In genomic region chr2:240728827-240729226, GRCh38 we compare ENCODE assay signal across 20 cellular contexts. TPM values are rescaled to one million over a fixed set of nuclear protein-coding genes. Genes with fewer than 3 reads are reported as not detected.
DNase-seq lines count a peak whose midpoint lies in the region; ATAC-seq, FAIRE-seq and TF ChIP-seq lines count a peak whose summit lies in the region.
"Had no signal": no experiment of that assay in that cellular context is flagged by ENCODE, and none has a peak within 500 bp of the region (broad histone marks: within the 10 kb centered on the region; RNA-seq: fewer than 3 reads in every experiment).

No MANE protein-coding gene starts in this region.

- H3K14ac ChIP-seq in H1 (ENCODE audit: insufficient read length) (no peak overlapping the region), mesenchymal stem cell (ENCODE audit: low read length in 2 of 2) (no peak overlapping the region)

- H2AK5ac ChIP-seq in H1 (ENCODE audit: low read depth, low read length) (no peak overlapping the region), mesenchymal stem cell (ENCODE audit: low read length, severe bottlenecking) (no peak overlapping the region)

- H3K27me3 ChIP-seq in GM23248 (replicated peaks; ENCODE audit: insufficient read depth) (peaks cover 8% of the 10 kb centered on the region; the same call in 1 of the 2 replicates), H1 (replicated peaks in 1 of 4; ENCODE audit: control insufficient read depth in 3 of 4, extremely low read depth in 1 of 4, insufficient read depth in 3 of 4, low read length in 3 of 4) (no peaks in the 10 kb centered on the region), mesenchymal stem cell (ENCODE audit: control insufficient read depth in 1 of 2, insufficient read depth in 1 of 2, low read length in 2 of 2) (peaks cover 25 to 73% of the 10 kb centered on the region in 2 experiments), neural progenitor cell (no peaks in the 10 kb centered on the region)
- H3K27me3 ChIP-seq in CD4-positive, alpha-beta T cell (ENCODE audit: control insufficient read depth, insufficient read depth, low read length) = no peaks in the 10 kb centered on the region
- H3K27me3 ChIP-seq: Peyer's patch had no signal

- H3K23ac ChIP-seq in H1 (ENCODE audit: insufficient read length) (no peak overlapping the region), mesenchymal stem cell (ENCODE audit: low read length in 2 of 2) (no peak overlapping the region)

- no peak overlapping the region for H4K5ac ChIP-seq in H1 (ENCODE audit: insufficient read length, low read depth, low read length)

- H3K4ac ChIP-seq in H1 (replicated peaks; ENCODE audit: insufficient read length, low read depth, low read length) = no peak overlapping the region
- H3K4ac ChIP-seq in mesenchymal stem cell (ENCODE audit: low read depth in 1 of 2, low read length in 2 of 2) = no peak overlapping the region

- H3K27ac ChIP-seq in GM23248 (no peak overlapping the region), H1 (ENCODE audit: low read depth, low read length) (no peak overlapping the region), mesenchymal stem cell (ENCODE audit: low read length, poor library complexity, severe bottlenecking) (no peak overlapping the region), neural progenitor cell (no peak overlapping the region)
- no peak overlapping the region for H3K27ac ChIP-seq in CD4-positive, alpha-beta T cell (ENCODE audit: low read depth, low read length)
- H3K27ac ChIP-seq: Peyer's patch had no signal

- H4K91ac ChIP-seq in H1 (replicated peaks; ENCODE audit: insufficient read length, low read length) = no peak overlapping the region
- H4K91ac ChIP-seq in mesenchymal stem cell (ENCODE audit: low read length) = no peak overlapping the region

- 33 to 39% methylated on average over 7 of the region's 7 CpGs for WGBS in GM23248 (ENCODE audit: low coverage in 1 of 2, low lambda C conversion rate in 2 of 2, missing lambda C conversion rate in 2 of 2), 2 experiments
- WGBS in H1 (ENCODE audit: extremely low coverage in 1 of 2, insufficient coverage in 1 of 2, insufficient read length in 1 of 2, insufficient replicate concordance in 2 of 2, low coverage in 1 of 2, low lambda C conversion rate in 2 of 2, missing lambda C conversion rate in 1 of 2), 2 experiments = 83% methylated on average over 7 of the region's 7 CpGs; no CpG with 5 or more reads in 1 of the 2 experiments
- 26% methylated on average over 7 of the region's 7 CpGs for WGBS in mesenchymal stem cell

- DNase-seq in GM23248 = peak; percentile 46
- DNase-seq in H1 (ENCODE audit: low read depth in 1 of 2, low spot score in 2 of 2) = no peak
- peak; percentile 15 for DNase-seq in mesenchymal stem cell
- DNase-seq in activated T-cell treated with anti-CD3 and anti-CD28 coated beads for 4 hours = no peak
- DNase-seq in activated T-cell treated with anti-CD3 and anti-CD28 coated beads, Interleukin-2, amount 50 U/mL, for 4 hours = no peak
- DNase-seq in neural progenitor cell (ENCODE audit: low spot score) = no peak
- no peak for DNase-seq in CD4-positive, alpha-beta T cell
- DNase-seq: DMS 273 treated with DMSO at 0.1 percent for 48 hours, DND-41, GDM1, HCEC 1CT, KBM-7, NCI-H1105 treated with DMSO at 0.1 percent for 48 hours, NCI-H1694, NCI-H2081 treated with DMSO at 0.1 percent for 48 hours, Peyer's patch, Right ventricle myocardium superior had no signal

- TF ChIP-seq POLR2A in H1 (IDR thresholded peaks at IDR 0.05; ENCODE audit: control extremely low read depth in 1 of 2, low read depth in 2 of 2, low read length in 2 of 2) = no peak

- no peak for TF ChIP-seq RAD21 in H1 (IDR thresholded peaks at IDR 0.05 in 1 of 2, conservative IDR thresholded peaks at IDR 0.05 in 1 of 2; ENCODE audit: low read depth in 2 of 2, low read length in 2 of 2)

- H2AFZ ChIP-seq in GM23248 (no peak overlapping the region), H1 (ENCODE audit: low read length) (no peak overlapping the region), mesenchymal stem cell (ENCODE audit: low read depth, low read length) (no peak overlapping the region), neural progenitor cell (replicated peaks) (no peak overlapping the region)

- no peaks in the 10 kb centered on the region for H3K36me3 Mint-ChIP-seq in activated T-cell treated with anti-CD3 and anti-CD28 coated beads, Interleukin-2, amount 50 U/mL, for 4 hours (ENCODE audit: insufficient read depth)
- no peaks in the 10 kb centered on the region for H3K36me3 Mint-ChIP-seq in neural progenitor cell
- no peaks in the 10 kb centered on the region for H3K36me3 Mint-ChIP-seq in CD4-positive, alpha-beta T cell (ENCODE audit: low read depth)
- H3K36me3 Mint-ChIP-seq: CD14-positive monocyte had no signal

- peak; percentile 14; the same call in 2 of the 3 replicates for ATAC-seq in SK-N-SH treated with all-trans-retinoic acid at 6 μM for 48 hours
- no peak for ATAC-seq in activated T-cell treated with anti-CD3 and anti-CD28 coated beads, Interleukin-2, amount 50 U/mL, for 4 hours
- no peak for ATAC-seq in CD4-positive, alpha-beta T cell (ENCODE audit: poor library complexity)

- H2BK15ac ChIP-seq in H1 (ENCODE audit: low read length) = no peak overlapping the region
- no peak overlapping the region for H2BK15ac ChIP-seq in mesenchymal stem cell (ENCODE audit: low read depth, poor library complexity, severe bottlenecking)

- H3F3A ChIP-seq in GM23248 (ENCODE audit: insufficient read depth) = no peaks in the 10 kb centered on the region
- H3F3A ChIP-seq in neural progenitor cell (ENCODE audit: low read depth) = no peaks in the 10 kb centered on the region

- H3K4me3 Mint-ChIP-seq in activated T-cell treated with anti-CD3 and anti-CD28 coated beads, Interleukin-2, amount 50 U/mL, for 4 hours = no peak overlapping the region
- H3K4me3 Mint-ChIP-seq in neural progenitor cell = no peak overlapping the region
- no peak overlapping the region for H3K4me3 Mint-ChIP-seq in CD4-positive, alpha-beta T cell
- H3K4me3 Mint-ChIP-seq: CD14-positive monocyte had no signal

- TF ChIP-seq EP300 in H1 (IDR thresholded peaks at IDR 0.05; ENCODE audit: borderline replicate concordance in 1 of 2, low read depth in 2 of 2, low read length in 2 of 2) = no peak

- no peak overlapping the region for H3K4me3 ChIP-seq in GM23248
- no peak overlapping the region for H3K4me3 ChIP-seq in H1 (ENCODE audit: extremely low read depth in 1 of 4, insufficient read depth in 2 of 4, low read depth in 3 of 4, low read length in 4 of 4)
- no peak overlapping the region for H3K4me3 ChIP-seq in mesenchymal stem cell (ENCODE audit: insufficient read depth in 1 of 2, low read depth in 1 of 2, low read length in 2 of 2)
- H3K4me3 ChIP-seq in neural progenitor cell = no peak overlapping the region
- H3K4me3 ChIP-seq: Peyer's patch had no signal

- H3K9me3 ChIP-seq in GM23248 (ENCODE audit: low read depth) (no peaks in the 10 kb centered on the region), H1 (ENCODE audit: insufficient read depth in 2 of 2, low read depth in 1 of 2, low read length in 1 of 2) (no peaks in the 10 kb centered on the region), mesenchymal stem cell (ENCODE audit: control insufficient read depth, low read length) (no peaks in the 10 kb centered on the region), neural progenitor cell (ENCODE audit: low read depth) (no peaks in the 10 kb centered on the region)
- no peaks in the 10 kb centered on the region for H3K9me3 ChIP-seq in CD4-positive, alpha-beta T cell (ENCODE audit: control insufficient read depth, low read length)
- H3K9me3 ChIP-seq: Peyer's patch had no signal

- H2BK12ac ChIP-seq in H1 (ENCODE audit: low read depth, low read length) = no peak overlapping the region
- no peak overlapping the region for H2BK12ac ChIP-seq in mesenchymal stem cell (ENCODE audit: low read length in 2 of 2)

- CTCF ChIA-PET in H1 (lab: Charles Lee; ENCODE audit: partially characterized antibody) = interaction anchor here (1.2 kb wide), 1 partner anchor 54 kb away, joined by 5 read pairs; no protein-coding TSS in a partner anchor
- CTCF ChIA-PET in CD4-positive, alpha-beta T cell (lab: Charles Lee) = no interaction called here

- H3K79me2 ChIP-seq in GM23248 (ENCODE audit: insufficient read depth) (no peaks in the 10 kb centered on the region), H1 (ENCODE audit: control insufficient read depth in 1 of 2, insufficient read depth in 2 of 2, low read length in 2 of 2) (no peaks in the 10 kb centered on the region), neural progenitor cell (ENCODE audit: low read depth) (no peaks in the 10 kb centered on the region)

- no peak overlapping the region for H2BK20ac ChIP-seq in H1 (ENCODE audit: low read length)

- peaks cover 4% of the 10 kb centered on the region; the same call in 1 of the 2 replicates for H3K23me2 ChIP-seq in H1 (ENCODE audit: low read depth, low read length)

- H2BK120ac ChIP-seq in H1 (replicated peaks; ENCODE audit: low read depth, low read length) (no peak overlapping the region), mesenchymal stem cell (ENCODE audit: low read depth, low read length) (no peak overlapping the region)

- no peaks in the 10 kb centered on the region; the same call in 1 of the 2 replicates for H3K79me1 ChIP-seq in H1 (ENCODE audit: low read depth, low read length)
- H3K79me1 ChIP-seq in mesenchymal stem cell (replicated peaks; ENCODE audit: low read length, poor library complexity, severe bottlenecking) = no peaks in the 10 kb centered on the region

- H4K8ac ChIP-seq in H1 (ENCODE audit: extremely low read depth, insufficient read depth, low read length) (no peak overlapping the region), mesenchymal stem cell (ENCODE audit: low read length) (no peak overlapping the region)

- no peak overlapping the region for H3K56ac ChIP-seq in H1 (replicated peaks; ENCODE audit: insufficient read length, low read depth, low read length)

- no peaks in the 10 kb centered on the region for H3K9me2 ChIP-seq in GM23248 (ENCODE audit: insufficient read depth)

- H3K4me2 ChIP-seq in GM23248 (ENCODE audit: unreplicated experiment) = no peak overlapping the region
- no peak overlapping the region for H3K4me2 ChIP-seq in H1 (ENCODE audit: insufficient read depth in 1 of 2, low read depth in 2 of 2, low read length in 2 of 2)
- H3K4me2 ChIP-seq in mesenchymal stem cell (ENCODE audit: low read length, poor library complexity, severe bottlenecking) = no peak overlapping the region
- no peak overlapping the region for H3K4me2 ChIP-seq in neural progenitor cell

- H3K9me3 Mint-ChIP-seq in activated T-cell treated with anti-CD3 and anti-CD28 coated beads, Interleukin-2, amount 50 U/mL, for 4 hours = no peaks in the 10 kb centered on the region
- H3K9me3 Mint-ChIP-seq in neural progenitor cell = no peaks in the 10 kb centered on the region
- no peaks in the 10 kb centered on the region for H3K9me3 Mint-ChIP-seq in CD4-positive, alpha-beta T cell

- H3K4me1 Mint-ChIP-seq in activated T-cell treated with anti-CD3 and anti-CD28 coated beads, Interleukin-2, amount 50 U/mL, for 4 hours (ENCODE audit: low read depth) = no peaks in the 10 kb centered on the region
- peaks cover 3% of the 10 kb centered on the region for H3K4me1 Mint-ChIP-seq in neural progenitor cell
- no peaks in the 10 kb centered on the region for H3K4me1 Mint-ChIP-seq in CD4-positive, alpha-beta T cell (ENCODE audit: low read depth)
- H3K4me1 Mint-ChIP-seq: CD14-positive monocyte had no signal

- H2BK5ac ChIP-seq in H1 (ENCODE audit: low read depth, low read length) (no peak overlapping the region; the same call in 1 of the 2 replicates), mesenchymal stem cell (ENCODE audit: low read depth, low read length, poor library complexity, severe bottlenecking) (no peak overlapping the region)

- H3K9ac ChIP-seq in GM23248 = no peak overlapping the region
- no peak overlapping the region for H3K9ac ChIP-seq in H1 (replicated peaks in 1 of 4; ENCODE audit: extremely low read depth in 1 of 4, low read depth in 3 of 4, low read length in 3 of 4)
- no peak overlapping the region for H3K9ac ChIP-seq in mesenchymal stem cell (ENCODE audit: low read length)
- no peak overlapping the region for H3K9ac ChIP-seq in neural progenitor cell

- no peaks in the 10 kb centered on the region for H4K20me1 ChIP-seq in GM23248 (ENCODE audit: insufficient read depth)
- H4K20me1 ChIP-seq in H1 (replicated peaks in 1 of 2; ENCODE audit: control insufficient read depth in 1 of 2, insufficient read depth in 2 of 2, low read length in 2 of 2) = peaks cover 2 to 9% of the 10 kb centered on the region in 2 experiments
- H4K20me1 ChIP-seq in neural progenitor cell (ENCODE audit: low read depth) = no peaks in the 10 kb centered on the region

- FAIRE-seq in H1 (lab: Jason Lieb, UNC) = no peak

- no peak overlapping the region for H3K18ac ChIP-seq in H1 (ENCODE audit: extremely low read depth, low read length)
- H3K18ac ChIP-seq in mesenchymal stem cell (ENCODE audit: low read depth in 1 of 2, low read length in 2 of 2) = no peak overlapping the region

- in situ Hi-C loops in GM23248 (cut with MboI) = no loop called here

- no peak overlapping the region for H3K27ac Mint-ChIP-seq in neural progenitor cell
- H3K27ac Mint-ChIP-seq in CD4-positive, alpha-beta T cell = no peak overlapping the region

- POLR2A ChIA-PET in H1 (lab: Charles Lee; ENCODE audit: partially characterized antibody) = interaction anchor here (0.6 to 3.9 kb wide), 8 partner anchors 13 to 142 kb away, joined by 3 to 19 read pairs (median 4); partner anchors contain the start of gene CAPN10
- POLR2A ChIA-PET in CD4-positive, alpha-beta T cell (lab: Charles Lee) = no interaction called here

- intact Hi-C loops in CD4-positive, alpha-beta T cell (cut with DNase I, micrococcal nuclease) = no loop called here

- TF ChIP-seq CTCF in H1 (IDR thresholded peaks at IDR 0.05; ENCODE audit: control extremely low read depth in 1 of 3, insufficient read depth in 1 of 3, low read depth in 1 of 3, low read length in 3 of 3) (no peak), neural progenitor cell (IDR thresholded peaks at IDR 0.05) (no peak)
- TF ChIP-seq CTCF in CD4-positive, alpha-beta T cell (IDR thresholded peaks at IDR 0.05) = no peak

- H3K4me1 ChIP-seq in GM23248 (ENCODE audit: insufficient read depth) = no peaks in the 10 kb centered on the region
- H3K4me1 ChIP-seq in H1 (replicated peaks in 1 of 4; ENCODE audit: control insufficient read depth in 3 of 4, insufficient read depth in 4 of 4, low read length in 3 of 4) = no peaks in the 10 kb centered on the region; a peak in 1 of 7 replicates
- H3K4me1 ChIP-seq in mesenchymal stem cell (ENCODE audit: control insufficient read depth, insufficient read depth, low read depth, low read length) = peaks cover 5% of the 10 kb centered on the region
- no peaks in the 10 kb centered on the region for H3K4me1 ChIP-seq in neural progenitor cell
- H3K4me1 ChIP-seq: Peyer's patch had no signal

- H3K27me3 Mint-ChIP-seq in activated T-cell treated with anti-CD3 and anti-CD28 coated beads, Interleukin-2, amount 50 U/mL, for 4 hours (ENCODE audit: low read depth) = peaks cover 3% of the 10 kb centered on the region
- peaks cover 4% of the 10 kb centered on the region for H3K27me3 Mint-ChIP-seq in neural progenitor cell (ENCODE audit: insufficient read depth, low read depth)
- peaks cover 5% of the 10 kb centered on the region for H3K27me3 Mint-ChIP-seq in CD4-positive, alpha-beta T cell

- H3K36me3 ChIP-seq in GM23248 (ENCODE audit: low read depth) (no peaks in the 10 kb centered on the region), H1 (ENCODE audit: control insufficient read depth in 2 of 4, insufficient read depth in 4 of 4, low read length in 3 of 4) (peaks cover 7 to 50% (median 38%) of the 10 kb centered on the region in 4 experiments), mesenchymal stem cell (ENCODE audit: control insufficient read depth in 1 of 2, insufficient read depth in 2 of 2, low read depth in 1 of 2, low read length in 2 of 2) (no peaks in the 10 kb centered on the region), neural progenitor cell (no peaks in the 10 kb centered on the region)
- H3K36me3 ChIP-seq: Peyer's patch had no signal

RNA-seq across cellular contexts. Expression of gene AQP12A, which starts 37.2 kb away (rescaled TPM):
- not detected in 2 replicates for total RNA-seq in GM23248 (2014; rRNA removed; shearing (Covaris generic))
- polyA plus RNA-seq in GM23248 (2016; fragmentation: Nextera tagmentation; extraction: Ambion mirVana) = not detected in 2 replicates
- total RNA-seq in H1 (2021; fragmentation: NEBNext Ultra II Directional; extraction: Animal tissue kit (Norgen Biotek cat#: 25700)) = not detected in 2 replicates
- not detected in 2 replicates for polyA plus RNA-seq in H1 (2011; rRNA removed)
- polyA plus RNA-seq in H1 (2011; cell fraction: cytosol; rRNA removed) = not detected
- not detected for polyA plus RNA-seq in H1 (2011; cell fraction: nucleus; rRNA removed)
- polyA plus RNA-seq in H1 (2012, experiment 1 of 2) = not detected in 4 replicates
- not detected for polyA plus RNA-seq in H1 (2012, experiment 2 of 2)
- not detected for polyA plus RNA-seq in H1 (2013, experiment 1 of 2)
- not detected for polyA plus RNA-seq in H1 (2013, experiment 2 of 2)
- polyA minus RNA-seq in H1 (2011; rRNA and poly(A)+ RNA removed) = not detected in 2 replicates
- polyA minus RNA-seq in H1 (2011; cell fraction: cytosol; rRNA and poly(A)+ RNA removed) = not detected
- polyA minus RNA-seq in H1 (2011; cell fraction: nucleus; rRNA and poly(A)+ RNA removed) = not detected
- polyA plus RNA-seq in mesenchymal stem cell (2013, experiment 1 of 2) = not detected
- not detected for polyA plus RNA-seq in mesenchymal stem cell (2013, experiment 2 of 2)
- not detected for total RNA-seq in activated T-cell treated with anti-CD3 and anti-CD28 coated beads, Interleukin-2, amount 50 U/mL, for 4 hours
- not detected in 2 replicates for total RNA-seq in neural progenitor cell (ENCODE audit: low replicate concordance)
- total RNA-seq in CD4-positive, alpha-beta T cell = not detected
- total RNA-seq: NCI-H460, Right ventricle myocardium superior had no signal
- polyA plus RNA-seq: CD14-positive monocyte had no signal

RNA-seq across cellular contexts. Expression of gene AQP12B, which starts 46.1 kb away (rescaled TPM):
- not detected in 2 replicates for total RNA-seq in GM23248 (2014; rRNA removed; shearing (Covaris generic))
- not detected in 2 replicates for polyA plus RNA-seq in GM23248 (2016; fragmentation: Nextera tagmentation; extraction: Ambion mirVana)
- total RNA-seq in H1 (2021; fragmentation: NEBNext Ultra II Directional; extraction: Animal tissue kit (Norgen Biotek cat#: 25700)) = not detected in 2 replicates
- polyA plus RNA-seq in H1 (2011; rRNA removed) = not detected in 2 replicates
- polyA plus RNA-seq in H1 (2011; cell fraction: cytosol; rRNA removed) = not detected
- not detected for polyA plus RNA-seq in H1 (2011; cell fraction: nucleus; rRNA removed)
- not detected in 4 replicates for polyA plus RNA-seq in H1 (2012, experiment 1 of 2)
- not detected for polyA plus RNA-seq in H1 (2012, experiment 2 of 2)
- polyA plus RNA-seq in H1 (2013, experiment 1 of 2) = not detected
- not detected for polyA plus RNA-seq in H1 (2013, experiment 2 of 2)
- not detected in 2 replicates for polyA minus RNA-seq in H1 (2011; rRNA and poly(A)+ RNA removed)
- not detected for polyA minus RNA-seq in H1 (2011; cell fraction: cytosol; rRNA and poly(A)+ RNA removed)
- not detected for polyA minus RNA-seq in H1 (2011; cell fraction: nucleus; rRNA and poly(A)+ RNA removed)
- polyA plus RNA-seq in mesenchymal stem cell (2013, experiment 1 of 2) = not detected
- not detected for polyA plus RNA-seq in mesenchymal stem cell (2013, experiment 2 of 2)
- total RNA-seq in activated T-cell treated with anti-CD3 and anti-CD28 coated beads, Interleukin-2, amount 50 U/mL, for 4 hours = not detected
- not detected in 2 replicates for total RNA-seq in neural progenitor cell (ENCODE audit: low replicate concordance)
- total RNA-seq in CD4-positive, alpha-beta T cell = not detected
- total RNA-seq: NCI-H460, Right ventricle myocardium superior had no signal
- polyA plus RNA-seq: CD14-positive monocyte had no signal

Comparison
In these comparisons a context has a peak if more than half of its experiments do, and no peak if none do; other contexts are left out.
1. DNase-seq: peak in GM23248 (single experiment) and mesenchymal stem cell (single experiment); none in H1 (0 of 2), activated T-cell treated with anti-CD3 and anti-CD28 coated beads for 4 hours (single experiment), activated T-cell treated with anti-CD3 and anti-CD28 coated beads, Interleukin-2, amount 50 U/mL, for 4 hours (single experiment), neural progenitor cell (single experiment) and CD4-positive, alpha-beta T cell (0 of 10).